ENCODE assay signal across 9 cellular contexts in the genomic region with DNA sequence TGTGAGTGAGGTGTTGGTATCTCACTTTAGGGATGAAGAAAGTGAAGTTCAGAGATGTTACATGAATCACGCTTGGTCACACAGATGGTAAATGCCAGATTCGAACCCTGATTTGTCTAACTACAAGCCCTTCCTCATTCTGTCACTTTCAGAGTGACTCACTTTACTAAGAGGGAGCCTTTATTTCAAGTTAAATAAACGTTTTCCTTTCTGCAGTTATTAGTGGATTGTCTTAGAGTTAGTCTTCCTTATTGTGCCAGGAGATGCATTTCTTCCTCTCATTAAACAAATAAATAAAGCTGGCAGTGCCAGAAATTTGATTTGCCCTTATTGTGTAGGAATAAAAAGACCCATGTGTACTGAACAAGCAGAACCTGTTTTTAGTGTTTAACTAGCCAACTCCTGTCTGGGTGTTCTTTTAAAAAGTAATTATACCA.
DNase-seq lines count a peak whose midpoint lies in the region; ATAC-seq and TF ChIP-seq lines count a peak whose summit lies in the region.
"Had no signal": no experiment of that assay in that cellular context is flagged by ENCODE, and none has a peak within 500 bp of the region (broad histone marks: within the 10 kb centered on the region; RNA-seq: fewer than 3 reads in every experiment).

No MANE protein-coding gene starts in this region.

- H3K27ac ChIP-seq in left ventricle myocardium inferior (replicated peaks) (peak overlapping the region; percentile 61), esophagus (ENCODE audit: low read depth in 2 of 2, low read length in 1 of 2) (peak overlapping the region; percentile 20 to 26), vagina (peak overlapping the region; percentile 64)

- H3K9me3 ChIP-seq in left ventricle myocardium inferior (replicated peaks), result no peaks in the 10 kb centered on the region
- no peaks in the 10 kb centered on the region for H3K9me3 ChIP-seq in esophagus (ENCODE audit: control insufficient read depth in 2 of 2, insufficient read depth in 1 of 2, low read depth in 1 of 2, low read length in 1 of 2)
- H3K9me3 ChIP-seq in vagina, result no peaks in the 10 kb centered on the region

- TF ChIP-seq CTCF in left ventricle myocardium inferior (IDR thresholded peaks at IDR 0.05; ENCODE audit: borderline replicate concordance) (no peak), vagina (IDR thresholded peaks at IDR 0.05) (no peak)

- H3K4me1 ChIP-seq in left ventricle myocardium inferior, result peaks cover 90% of the 10 kb centered on the region
- peaks cover 0 to 6% of the 10 kb centered on the region in 2 donors for H3K4me1 ChIP-seq in esophagus (ENCODE audit: control insufficient read depth in 2 of 2, insufficient read depth in 2 of 2, low read length in 1 of 2)
- H3K4me1 ChIP-seq in vagina, result peaks cover 67% of the 10 kb centered on the region

- H3K27me3 ChIP-seq in left ventricle myocardium inferior (ENCODE audit: low read depth) (no peaks in the 10 kb centered on the region), esophagus (ENCODE audit: control insufficient read depth in 1 of 2, insufficient read depth in 2 of 2, low read length in 2 of 2) (no peaks in the 10 kb centered on the region), vagina (no peaks in the 10 kb centered on the region)

- H3K36me3 ChIP-seq in left ventricle myocardium inferior, result no peaks in the 10 kb centered on the region
- H3K36me3 ChIP-seq in esophagus (ENCODE audit: control insufficient read depth in 2 of 2, insufficient read depth in 2 of 2, low read length in 1 of 2), result no peaks in the 10 kb centered on the region
- no peaks in the 10 kb centered on the region for H3K36me3 ChIP-seq in vagina

- DNase-seq in left ventricle myocardium inferior (no peak), Right ventricle myocardium superior (no peak), NCI-H2029 (lab: John Stamatoyannopoulos, UW) (peak; percentile 21), vagina (ENCODE audit: extremely low spot score in 2 of 2) (no peak), ureter (ENCODE audit: low spot score) (no peak)
- DNase-seq: NCI-H446 treated with DMSO at 0.1 percent for 48 hours had no signal

- no peak for ATAC-seq in Right ventricle myocardium superior (ENCODE audit: poor library complexity)
- no peak for ATAC-seq in HG02870 (IDR thresholded peaks at IDR 0.05; ENCODE audit: unreplicated experiment)
- ATAC-seq in GM21528 (IDR thresholded peaks at IDR 0.05; ENCODE audit: low FRiP score, unreplicated experiment), result no peak

- intact Hi-C loops in left ventricle myocardium inferior (cut with micrococcal nuclease) (no loop called here), Right ventricle myocardium superior (cut with DNase I) (no loop called here), vagina (cut with DNase I) (no loop called here)

- H3K4me3 ChIP-seq in left ventricle myocardium inferior (no peak overlapping the region), esophagus (ENCODE audit: low read depth in 1 of 2, low read length in 2 of 2) (no peak overlapping the region), vagina (no peak overlapping the region)

- WGBS in esophagus, 2 donors, result 21 to 24% methylated on average over 3 of the region's 3 CpGs

- no peak for TF ChIP-seq POLR2A in vagina (IDR thresholded peaks at IDR 0.05)
